18 cellular contexts compared by ENCODE assay signal in genomic region chr16:23479138-23479537, GRCh38.
"Had no signal": no experiment of that assay in that cellular context is flagged by ENCODE, and none has a peak within 500 bp of the region (broad histone marks: within the 10 kb centered on the region; RNA-seq: fewer than 3 reads in every experiment).

No MANE protein-coding gene starts in this region.

- H3K27ac Mint-ChIP-seq: activated T-helper 2 cell treated with anti-CD3 and anti-CD28 coated beads, Interferon-gamma antibody, Interleukin-2, Interleukin-4, amounts not matched to agents 10 μg/mL and 5 μg/mL and 100 μg/mL, durations not matched to agents 14 hours and 24 hours and 36 hours had no signal

- DNase-seq: activated CD4-positive, alpha-beta T cell treated with anti-CD3 and anti-CD28 coated beads, Interleukin-2, amount 50 U/mL, for 4 hours; activated naive CD4-positive, alpha-beta T cell treated with anti-CD3 and anti-CD28 coated beads, Interleukin-2, amount 50 U/mL, for 16 hours; heart left ventricle; left lung; mucosa of descending colon; naive thymus-derived CD8-positive, alpha-beta T cell; ovary; stimulated activated CD4-positive, alpha-beta T cell treated with anti-CD3 and anti-CD28 coated beads, Interleukin-4, amount 100 ng/mL, for 24 hours; stimulated activated naive CD4-positive, alpha-beta T cell; T-helper 2 cell had no signal

- H3K9me3 ChIP-seq: gastroesophageal sphincter, heart left ventricle, left lung, mucosa of descending colon, ovary, SJSA1 had no signal

- H3K27me3 ChIP-seq: gastroesophageal sphincter, heart left ventricle, left lung, ovary, SJSA1 had no signal

- H3K9me3 Mint-ChIP-seq: activated T-helper 2 cell treated with anti-CD3 and anti-CD28 coated beads, Interferon-gamma antibody, Interleukin-2, Interleukin-4, amounts not matched to agents 10 μg/mL and 5 μg/mL and 100 μg/mL, durations not matched to agents 14 hours and 24 hours and 36 hours; naive thymus-derived CD8-positive, alpha-beta T cell had no signal

- H3K27me3 Mint-ChIP-seq: naive thymus-derived CD8-positive, alpha-beta T cell had no signal

- H3K36me3 ChIP-seq: ovary had no signal

- ATAC-seq: gastroesophageal sphincter; left lung; mucosa of descending colon; naive thymus-derived CD8-positive, alpha-beta T cell; sciatic nerve had no signal

- FAIRE-seq: colon, endometrium had no signal

- H3K4me1 ChIP-seq: gastroesophageal sphincter, left lung, SJSA1 had no signal

- H3K4me3 ChIP-seq: gastroesophageal sphincter, heart left ventricle, left lung, mucosa of descending colon, ovary, SJSA1, smooth muscle cell had no signal

- H3K27ac ChIP-seq: gastroesophageal sphincter, heart left ventricle, left lung, ovary, SJSA1, VCaP had no signal
